9 cellular contexts compared by ENCODE assay signal in the genomic region with DNA sequence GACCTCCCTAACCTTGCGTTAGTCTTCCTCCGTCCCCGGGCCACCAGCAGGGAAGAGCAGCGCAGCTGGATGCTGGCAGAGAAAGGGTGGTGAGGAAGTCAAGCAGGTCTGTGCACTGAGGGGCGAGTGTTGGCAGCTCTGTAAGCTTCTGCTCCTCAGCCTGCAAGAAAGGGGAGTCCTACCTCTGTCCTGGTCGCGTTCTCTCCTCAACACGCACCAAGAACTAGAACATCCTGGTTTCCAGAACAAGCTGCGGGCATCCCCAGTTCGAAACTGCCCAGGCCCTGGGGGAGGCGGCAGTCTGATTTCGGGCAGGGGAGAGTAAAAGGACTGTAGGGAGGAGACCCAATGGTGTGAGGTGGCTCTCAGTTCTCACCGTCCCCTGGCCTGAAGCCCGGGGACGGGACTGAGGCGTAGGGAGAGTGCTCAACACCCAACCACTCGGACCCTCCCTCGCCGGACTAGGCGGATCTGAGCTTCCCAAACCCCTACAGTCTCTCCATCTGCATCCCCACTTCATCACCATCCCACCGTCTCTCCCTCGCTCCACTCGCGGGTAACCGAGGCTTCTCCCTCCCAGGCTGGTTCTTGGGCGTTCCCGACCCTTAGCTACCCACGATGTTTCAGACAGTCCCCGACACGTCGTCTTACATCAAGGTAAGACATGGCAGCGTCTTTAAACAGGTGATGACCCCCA. TPM values are rescaled to one million over a fixed set of nuclear protein-coding genes. Genes with fewer than 3 reads are reported as not detected.
DNase-seq lines count a peak whose midpoint lies in the region; ATAC-seq, FAIRE-seq and TF ChIP-seq lines count a peak whose summit lies in the region.
"Had no signal": no experiment of that assay in that cellular context is flagged by ENCODE, and none has a peak within 500 bp of the region (broad histone marks: within the 10 kb centered on the region; RNA-seq: fewer than 3 reads in every experiment).

No MANE protein-coding gene starts in this region.

- H4K91ac ChIP-seq in neuronal stem cell (ENCODE audit: low read depth, low read length, poor library complexity) = no peak overlapping the region

- H4K8ac ChIP-seq in neuronal stem cell (ENCODE audit: low read depth, low read length) = no peak overlapping the region

- H3K4me3 ChIP-seq in bronchial epithelial cell (ENCODE audit: low read depth, low read length) = peak overlapping the region; percentile 31
- no peak overlapping the region for H3K4me3 ChIP-seq in neuronal stem cell (ENCODE audit: low read length in 2 of 2)

- peak overlapping the region; percentile 28 for H3K18ac ChIP-seq in neuronal stem cell (ENCODE audit: low read length)

- H3K79me1 ChIP-seq in neuronal stem cell (ENCODE audit: low read depth, low read length) = no peaks in the 10 kb centered on the region

- H2AK5ac ChIP-seq in neuronal stem cell (ENCODE audit: low read depth, low read length) = peak overlapping the region; percentile 2

- no peak overlapping the region for H3K14ac ChIP-seq in neuronal stem cell (ENCODE audit: low read length)

- no peak for TF ChIP-seq CTCF in bronchial epithelial cell (IDR thresholded peaks at IDR 0.05; ENCODE audit: insufficient read depth, low read length, severe bottlenecking)

- peak overlapping the region; percentile 83 for H3K23ac ChIP-seq in neuronal stem cell (ENCODE audit: low read depth, low read length, poor library complexity)

- no peak overlapping the region for H3K27ac ChIP-seq in neuronal stem cell (replicated peaks; ENCODE audit: low read length)

- no peak overlapping the region for H3K4ac ChIP-seq in neuronal stem cell (ENCODE audit: low read length)

- FAIRE-seq in GM12891 (lab: Jason Lieb, UNC) (no peak), bronchial epithelial cell (lab: Jason Lieb, UNC) (no peak)

- peaks cover 46% of the 10 kb centered on the region for H3K27me3 ChIP-seq in bronchial epithelial cell (ENCODE audit: control insufficient read depth, insufficient read depth, low read length)
- peaks cover 63 to 98% (median 90%) of the 10 kb centered on the region in 3 experiments for H3K27me3 ChIP-seq in neuronal stem cell (ENCODE audit: control insufficient read depth in 3 of 3, insufficient read depth in 3 of 3, low read depth in 1 of 3, low read length in 3 of 3)

- H3K4me1 ChIP-seq in neuronal stem cell (ENCODE audit: control insufficient read depth in 2 of 2, insufficient read depth in 1 of 2, low read depth in 1 of 2, low read length in 2 of 2) = peaks cover 11 to 28% of the 10 kb centered on the region in 2 donors

- no peak overlapping the region for H2BK15ac ChIP-seq in neuronal stem cell (ENCODE audit: low read length)

- H2BK120ac ChIP-seq in neuronal stem cell (ENCODE audit: low read depth, low read length) = no peak overlapping the region

- H3K4me2 ChIP-seq in neuronal stem cell (ENCODE audit: insufficient read depth, low read length, poor library complexity, severe bottlenecking) = no peak overlapping the region

- intact Hi-C loops in left colon (cut with DNase I, micrococcal nuclease) = no loop called here

- H3K9ac ChIP-seq in neuronal stem cell (ENCODE audit: low read depth, low read length, poor library complexity) = no peak overlapping the region

- ATAC-seq in HG03175 (IDR thresholded peaks at IDR 0.05; ENCODE audit: unreplicated experiment) (peak; percentile 16), left colon (no peak)

- no peak overlapping the region for H2BK5ac ChIP-seq in neuronal stem cell (ENCODE audit: low read length)

- H3K9me3 ChIP-seq in neuronal stem cell (replicated peaks in 1 of 2; ENCODE audit: control insufficient read depth in 2 of 2, insufficient read depth in 1 of 2, low read depth in 1 of 2, low read length in 2 of 2) = peaks cover 7 to 17% of the 10 kb centered on the region in 2 donors

- WGBS in neuronal stem cell (ENCODE audit: extremely low coverage in 2 of 2, insufficient read length in 2 of 2, insufficient replicate concordance in 1 of 2), 2 donors = no CpG with 5 or more reads among the region's 32 CpGs

- H3K36me3 ChIP-seq in bronchial epithelial cell (ENCODE audit: control insufficient read depth, insufficient read depth, low read length) (no peaks in the 10 kb centered on the region), neuronal stem cell (replicated peaks in 1 of 2; ENCODE audit: control insufficient read depth in 2 of 2, insufficient read depth in 2 of 2, low read length in 2 of 2) (no peaks in the 10 kb centered on the region)

- peak overlapping the region; percentile 50 for H2AFZ ChIP-seq in neuronal stem cell (ENCODE audit: low read length)

- DNase-seq in GM12891 (ENCODE audit: insufficient read length, low spot score) (peak; percentile 24), bronchial epithelial cell (ENCODE audit: low read depth) (no peak), neuronal stem cell (ENCODE audit: low spot score) (no peak), inferior parietal cortex (ENCODE audit: extremely low spot score) (no peak), left colon (no peak), NCI-H2196 treated with DMSO at 0.1 percent for 48 hours (lab: John Stamatoyannopoulos, UW; ENCODE audit: unreplicated experiment) (no peak)
- no peak for DNase-seq in stimulated activated CD4-positive, alpha-beta T cell treated with anti-CD3 and anti-CD28 coated beads, Interleukin-2, amount 100 ng/mL, for 48 hours
- DNase-seq: NCI-H1436 had no signal

- H2BK12ac ChIP-seq in neuronal stem cell (ENCODE audit: low read length) = no peak overlapping the region

- TF ChIP-seq POLR2A in GM12891 (IDR thresholded peaks at IDR 0.05; ENCODE audit: low read depth, low read length) = no peak

TF ChIP-seq in GM12891, 5 proteins besides CTCF, POLR2A, EP300 and RAD21:
- no peak for TF ChIP-seq PAX5 (IDR thresholded peaks at IDR 0.05; ENCODE audit: insufficient read depth, low read length, severe bottlenecking)
- TF ChIP-seq TAF1 (IDR thresholded peaks at IDR 0.05; ENCODE audit: low read depth, low read length) = no peak
- no peak for TF ChIP-seq SPI1 (IDR thresholded peaks at IDR 0.05; ENCODE audit: low read depth, low read length)
- no peak for TF ChIP-seq POU2F2 (IDR thresholded peaks at IDR 0.05; ENCODE audit: low read depth, low read length)
- no peak for TF ChIP-seq POLR2AphosphoS5 (IDR thresholded peaks at IDR 0.05; ENCODE audit: low read depth, low read length)

RNA-seq across cellular contexts. Expression of gene FLI1, which starts 7.7 kb away (rescaled TPM):
- 22.0 TPM for polyA plus RNA-seq in GM12891 (2012; ENCODE audit: low read depth, missing spikeins)
- total RNA-seq in bronchial epithelial cell = 2.7 and 3.9 TPM in 2 replicates
- polyA plus RNA-seq in neuronal stem cell (2013, experiment 1 of 2) = 0.06 TPM
- 0.03 TPM for polyA plus RNA-seq in neuronal stem cell (2013, experiment 2 of 2)
- 10 to 100 TPM in 1 of 2 donors, 1 to 10 TPM in 1; 5.6 to 10.6 TPM for total RNA-seq in left colon
